Comparison of ENCODE assay signal across 8 cellular contexts in the genomic region with DNA sequence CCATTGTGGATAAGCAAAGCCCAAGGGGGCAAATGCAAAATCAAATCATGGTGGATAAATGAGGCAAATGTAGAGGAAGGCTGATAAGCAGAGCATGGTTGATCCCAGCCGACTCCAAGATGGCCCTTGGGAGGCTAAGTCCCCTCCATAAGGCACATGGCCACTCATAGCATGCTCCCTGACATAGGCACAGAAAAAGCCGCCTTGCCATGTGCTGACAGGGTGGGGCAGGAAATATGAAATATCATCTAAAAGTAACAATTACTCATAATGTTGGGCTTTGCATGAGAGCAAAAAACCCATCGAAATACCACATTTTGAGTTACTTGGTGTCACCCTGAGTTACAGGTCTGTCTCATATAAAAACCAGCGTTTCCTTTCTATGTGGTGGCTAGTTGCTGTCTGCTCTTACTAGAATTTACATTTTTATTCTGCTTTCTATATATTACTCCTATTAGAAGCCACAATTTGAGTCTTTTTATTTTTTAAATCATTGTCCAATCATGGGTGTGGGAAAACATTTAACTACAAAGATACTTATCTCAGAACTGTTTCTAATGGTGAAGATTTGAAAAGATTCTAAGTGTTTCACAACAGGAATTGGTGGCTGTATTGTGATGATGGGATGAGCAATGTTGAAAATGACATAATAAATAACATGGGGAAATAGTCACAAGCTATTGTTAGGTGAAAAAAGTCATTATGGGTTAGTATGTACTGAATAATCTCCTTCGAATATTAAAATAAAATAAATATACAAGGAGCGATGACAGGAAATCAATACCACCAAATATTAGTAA.
DNase-seq lines count a peak whose midpoint lies in the region; ATAC-seq, FAIRE-seq and TF ChIP-seq lines count a peak whose summit lies in the region.

No MANE protein-coding gene starts in this region.

- FAIRE-seq in pancreas (lab: Jason Lieb, UNC) (no peak), frontal cortex (lab: Jason Lieb, UNC) (no peak)

- no peak for TF ChIP-seq CTCF in left ventricle myocardium inferior (IDR thresholded peaks at IDR 0.05; ENCODE audit: borderline replicate concordance)
- TF ChIP-seq CTCF in RWPE1 (conservative IDR thresholded peaks at IDR 0.05; ENCODE audit: low read depth), result no peak
- no peak for TF ChIP-seq CTCF in spleen (IDR thresholded peaks at IDR 0.05 in 8 of 11, conservative IDR thresholded peaks at IDR 0.05 in 3 of 11)
- no peak for TF ChIP-seq CTCF in pancreas (IDR thresholded peaks at IDR 0.05)

- H3K27ac ChIP-seq in left ventricle myocardium inferior (replicated peaks) (peak overlapping the region; percentile 79), RWPE1 (peak overlapping the region; percentile 84), spleen (peak overlapping the region in 5 of 8 donors; percentile 28 to 85 (median 78)), pancreas (no peak overlapping the region)

- H3K4me3 ChIP-seq in left ventricle myocardium inferior (no peak overlapping the region), spleen (no peak overlapping the region), pancreas (no peak overlapping the region)

- WGBS in spleen, 5 donors, result 58 to 73% (median 68%) methylated on average over 6 of the region's 6 CpGs
- 79 to 87% methylated on average over 6 of the region's 6 CpGs for WGBS in pancreas, 2 donors

- H3K9me3 ChIP-seq in left ventricle myocardium inferior (replicated peaks) (no peaks in the 10 kb centered on the region), spleen (no peaks in the 10 kb centered on the region), pancreas (no peaks in the 10 kb centered on the region)

- DNase-seq in left ventricle myocardium inferior, result no peak
- DNase-seq in cardiac septum (ENCODE audit: low spot score), result no peak
- peak; percentile 14 for DNase-seq in RWPE1 (ENCODE audit: low spot score)
- DNase-seq in activated naive CD8-positive, alpha-beta T cell treated with anti-CD3 and anti-CD28 coated beads, Interleukin-2, amount 50 U/mL, for 16 hours (ENCODE audit: low read depth, low spot score), result peak; percentile 53
- DNase-seq in spleen, result no peak
- no peak for DNase-seq in pancreas
- DNase-seq in frontal cortex (ENCODE audit: low spot score in 2 of 2), result no peak
- no peak for DNase-seq in SIG-M5 (lab: John Stamatoyannopoulos, UW)

- H3K36me3 ChIP-seq in left ventricle myocardium inferior (no peaks in the 10 kb centered on the region), spleen (no peaks in the 10 kb centered on the region), pancreas (no peaks in the 10 kb centered on the region)

- H3K27me3 ChIP-seq in left ventricle myocardium inferior (ENCODE audit: low read depth) (no peaks in the 10 kb centered on the region), spleen (replicated peaks in 1 of 7) (no peaks in the 10 kb centered on the region), pancreas (no peaks in the 10 kb centered on the region)

- intact Hi-C loops in left ventricle myocardium inferior (cut with micrococcal nuclease), result no loop called here
- intact Hi-C loops in cardiac septum (cut with DNase I), result no loop called here
- intact Hi-C loops in spleen (cut with DNase I; ENCODE audit: low total_unique reads), result no loop called here
- intact Hi-C loops in pancreas (cut with DNase I), result no loop called here

- CTCF ChIA-PET in RWPE1 (lab: Yijun Ruan, JAX), result interaction anchor here (0.7 kb wide), 1 partner anchor 203 kb away, joined by 3 read pairs; no protein-coding TSS in a partner anchor

- H3K4me1 ChIP-seq in left ventricle myocardium inferior (peaks cover 72% of the 10 kb centered on the region), spleen (peaks cover 27 to 96% (median 83%) of the 10 kb centered on the region in 6 donors), pancreas (peaks cover 0 to 9% (median 0%) of the 10 kb centered on the region in 3 donors)

- POLR2A ChIA-PET in RWPE1 (lab: Yijun Ruan, JAX; ENCODE audit: low non-redundant PET), result no interaction called here

- no peak for ATAC-seq in pancreas

- no peak for TF ChIP-seq POLR2A in spleen (IDR thresholded peaks at IDR 0.05)

Comparison
In these comparisons a context has a peak if more than half of its experiments do, and no peak if none do; other contexts are left out.
1. DNase-seq: peak in RWPE1 (single experiment) and activated naive CD8-positive, alpha-beta T cell treated with anti-CD3 and anti-CD28 coated beads, Interleukin-2, amount 50 U/mL, for 16 hours (single experiment); none in left ventricle myocardium inferior (single experiment), cardiac septum (single experiment), spleen (single experiment), pancreas (0 of 6), frontal cortex (0 of 2) and SIG-M5 (single experiment).
2. H3K27ac ChIP-seq: peak in left ventricle myocardium inferior (single experiment), RWPE1 (single experiment) and spleen (5 of 8); none in pancreas (0 of 4).